8 cellular contexts compared by ENCODE assay signal in the genomic region with DNA sequence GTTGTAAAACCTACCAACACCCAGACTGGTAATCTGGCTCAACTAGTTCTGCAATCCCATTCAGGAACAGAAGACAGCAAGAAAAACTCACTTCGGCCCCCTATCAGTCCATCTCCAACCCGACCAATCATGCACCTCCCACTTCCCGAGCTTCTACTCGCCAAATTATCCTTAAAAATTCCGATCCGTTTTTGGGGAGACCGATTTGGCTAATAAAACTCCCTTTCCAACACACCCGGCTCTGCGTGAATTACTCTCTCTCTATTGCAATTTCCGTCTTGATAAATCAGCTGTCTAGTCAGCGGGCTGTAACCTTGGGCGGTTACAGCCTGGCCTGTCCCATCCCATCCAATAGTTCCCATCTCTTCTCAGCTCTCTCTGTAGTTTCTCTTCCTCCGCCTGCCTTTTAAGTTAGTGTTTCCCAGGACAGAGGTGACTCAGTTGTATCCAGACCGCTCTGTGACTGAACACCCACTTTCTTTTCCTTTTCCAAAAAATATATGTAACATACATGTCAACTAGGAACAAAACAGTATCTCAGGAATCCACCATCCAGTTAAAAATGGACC. TPM values are rescaled to one million over a fixed set of nuclear protein-coding genes. Genes with fewer than 3 reads are reported as not detected.
A peak's percentile ranks its signal among the peaks of the same experiment; 100 is the strongest.
DNase-seq lines count a peak whose midpoint lies in the region; ATAC-seq and TF ChIP-seq lines count a peak whose summit lies in the region.

No MANE protein-coding gene starts in this region.

- peak overlapping the region; percentile 22 for H3K27ac ChIP-seq in H9 (ENCODE audit: insufficient read length, low read depth, low read length)
- H3K27ac ChIP-seq in heart left ventricle: peak overlapping the region; percentile 83 to 98 (median 95)
- H3K27ac ChIP-seq in prostate gland: peak overlapping the region; percentile 84 to 89

- DNase-seq in NCI-H510A treated with DMSO at 0.1 percent for 48 hours (lab: John Stamatoyannopoulos, UW) (peak; percentile 19), NCI-H510A (lab: John Stamatoyannopoulos, UW) (no peak), H9 (no peak), NB4 (ENCODE audit: low read depth) (peak; percentile 71), heart left ventricle (peak in 3 of 5 donors; percentile 11 to 41 (median 38)), prostate gland (ENCODE audit: low spot score) (no peak), D341Med (ENCODE audit: low spot score) (no peak)
- DNase-seq in activated naive CD8-positive, alpha-beta T cell treated with anti-CD3 and anti-CD28 coated beads, Interleukin-2, amount 50 U/mL, for 24 hours: peak; percentile 16

- no peak overlapping the region for H2AFZ ChIP-seq in H9 (ENCODE audit: low read length)

- no peak for TF ChIP-seq CTCF in H9 (conservative IDR thresholded peaks at IDR 0.05)
- no peak for TF ChIP-seq CTCF in NB4 (IDR thresholded peaks at IDR 0.05; ENCODE audit: low read depth, low read length)
- no peak for TF ChIP-seq CTCF in heart left ventricle (IDR thresholded peaks at IDR 0.05)
- TF ChIP-seq CTCF in prostate gland (IDR thresholded peaks at IDR 0.05): no peak

- no peak overlapping the region for H3K23ac ChIP-seq in H9 (ENCODE audit: insufficient read length, low read depth, low read length)

- H3K4me1 ChIP-seq in H9 (ENCODE audit: insufficient read depth, low read length): no peaks in the 10 kb centered on the region; the same call in 1 of the 2 replicates
- peaks cover 0 to 56% (median 30%) of the 10 kb centered on the region in 12 donors for H3K4me1 ChIP-seq in heart left ventricle
- H3K4me1 ChIP-seq in prostate gland (replicated peaks): peaks cover 7% of the 10 kb centered on the region

- H3K27me3 ChIP-seq in H9 (ENCODE audit: insufficient read depth, low read length): no peaks in the 10 kb centered on the region
- H3K27me3 ChIP-seq in heart left ventricle: no peaks in the 10 kb centered on the region
- no peaks in the 10 kb centered on the region for H3K27me3 ChIP-seq in prostate gland (replicated peaks; ENCODE audit: insufficient read depth)

- H4K5ac ChIP-seq in H9 (ENCODE audit: insufficient read length, low read depth, low read length): peak overlapping the region; percentile 37

- H3K4me2 ChIP-seq in H9 (ENCODE audit: insufficient read depth, insufficient read length, low read length): peak overlapping the region; percentile 95

- H3K56ac ChIP-seq in H9 (ENCODE audit: insufficient read length, low read depth, low read length): no peak overlapping the region

- H2BK20ac ChIP-seq in H9 (ENCODE audit: low read depth, low read length, poor library complexity, severe bottlenecking): no peak overlapping the region

- H3K36me3 ChIP-seq in heart left ventricle: peaks cover 0 to 22% (median 0%) of the 10 kb centered on the region in 9 donors
- no peaks in the 10 kb centered on the region for H3K36me3 ChIP-seq in prostate gland

- peaks cover 13% of the 10 kb centered on the region for H3K23me2 ChIP-seq in H9 (ENCODE audit: insufficient read length, low read depth, low read length, poor library complexity, severe bottlenecking)

- H2BK5ac ChIP-seq in H9 (ENCODE audit: insufficient read length, low read length): peak overlapping the region; percentile 43

- H3K4ac ChIP-seq in H9 (ENCODE audit: low read depth, low read length): no peak overlapping the region; the same call in 1 of the 2 replicates

- peaks cover 11% of the 10 kb centered on the region; the same call in 1 of the 2 replicates for H3K79me2 ChIP-seq in H9 (ENCODE audit: insufficient read depth, low read length)

- peak overlapping the region; percentile 65 for H2BK120ac ChIP-seq in H9 (ENCODE audit: low read depth, low read length, poor library complexity, severe bottlenecking)

- no peak for TF ChIP-seq POLR2A in NB4 (IDR thresholded peaks at IDR 0.05; ENCODE audit: extremely low read depth, insufficient read length)
- no peak for TF ChIP-seq POLR2A in heart left ventricle (IDR thresholded peaks at IDR 0.05)
- no peak for TF ChIP-seq POLR2A in prostate gland (IDR thresholded peaks at IDR 0.05)

- intact Hi-C loops in heart left ventricle (cut with DNase I) (no loop called here), prostate gland (cut with DNase I) (no loop called here)

- peak overlapping the region; percentile 84 for H3K18ac ChIP-seq in H9 (ENCODE audit: insufficient read length, low read depth, low read length)

- no peak overlapping the region for H4K8ac ChIP-seq in H9 (replicated peaks; ENCODE audit: insufficient read length, low read depth, low read length)

- H3K27me3 Mint-ChIP-seq in H9 (ENCODE audit: low read depth): peaks cover 16% of the 10 kb centered on the region
- H3K27me3 Mint-ChIP-seq in activated naive CD8-positive, alpha-beta T cell treated with anti-CD3 and anti-CD28 coated beads, Interleukin-2, amount 50 U/mL, for 24 hours: peaks cover 3% of the 10 kb centered on the region

- H3K9me3 Mint-ChIP-seq in H9: no peaks in the 10 kb centered on the region
- H3K9me3 Mint-ChIP-seq in activated naive CD8-positive, alpha-beta T cell treated with anti-CD3 and anti-CD28 coated beads, Interleukin-2, amount 50 U/mL, for 24 hours: no peaks in the 10 kb centered on the region

- no peak overlapping the region for H2AK5ac ChIP-seq in H9 (ENCODE audit: insufficient read length, low read length)

- peak overlapping the region; percentile 86 to 90 for H3K4me3 Mint-ChIP-seq in H9
- H3K4me3 Mint-ChIP-seq in activated naive CD8-positive, alpha-beta T cell treated with anti-CD3 and anti-CD28 coated beads, Interleukin-2, amount 50 U/mL, for 24 hours: peak overlapping the region; percentile 97

- H3K14ac ChIP-seq in H9 (ENCODE audit: insufficient read depth, low read length): peak overlapping the region; percentile 87; the same call in 1 of the 2 replicates

- H3K9me3 ChIP-seq in H9 (ENCODE audit: control insufficient read depth, low read depth, low read length) (no peaks in the 10 kb centered on the region), heart left ventricle (no peaks in the 10 kb centered on the region), prostate gland (no peaks in the 10 kb centered on the region)

- no peak overlapping the region for H2BK15ac ChIP-seq in H9 (ENCODE audit: low read depth, low read length)

- H3K27ac Mint-ChIP-seq in H9: peak overlapping the region; percentile 93 to 99 (median 97)
- H3K27ac Mint-ChIP-seq in activated naive CD8-positive, alpha-beta T cell treated with anti-CD3 and anti-CD28 coated beads, Interleukin-2, amount 50 U/mL, for 24 hours: peak overlapping the region; percentile 98

- H3K4me3 ChIP-seq in NB4 (ENCODE audit: low read depth, low read length) (peak overlapping the region; percentile 98), heart left ventricle (peak overlapping the region; percentile 40 to 92 (median 76)), prostate gland (peak overlapping the region; percentile 74 to 91)

- peaks cover 7% of the 10 kb centered on the region for H3K79me1 ChIP-seq in H9 (ENCODE audit: insufficient read depth, low read depth, low read length, poor library complexity, severe bottlenecking)

- peaks cover 32 to 36% of the 10 kb centered on the region in 2 experiments for H3K4me1 Mint-ChIP-seq in H9
- peaks cover 69% of the 10 kb centered on the region for H3K4me1 Mint-ChIP-seq in activated naive CD8-positive, alpha-beta T cell treated with anti-CD3 and anti-CD28 coated beads, Interleukin-2, amount 50 U/mL, for 24 hours

- H3K36me3 Mint-ChIP-seq in H9 (ENCODE audit: insufficient read depth in 1 of 3, low read depth in 3 of 3): peaks cover 2 to 12% (median 8%) of the 10 kb centered on the region in 3 experiments; a peak in 5 of 7 replicates
- peaks cover 16% of the 10 kb centered on the region for H3K36me3 Mint-ChIP-seq in activated naive CD8-positive, alpha-beta T cell treated with anti-CD3 and anti-CD28 coated beads, Interleukin-2, amount 50 U/mL, for 24 hours (ENCODE audit: low read depth)

- no CpG with 5 or more reads among the region's 14 CpGs for WGBS in H9 (ENCODE audit: extremely low coverage, insufficient read length, low lambda C conversion rate)
- WGBS in heart left ventricle, 4 donors: 1% methylated on average over 14 of the region's 14 CpGs
- WGBS in prostate gland: under 1% methylated on average over 14 of the region's 14 CpGs

- H3K9ac ChIP-seq in H9 (ENCODE audit: extremely low read depth, insufficient read length, low read length): peak overlapping the region; percentile 96

- peak overlapping the region; percentile 42 for H3T11ph ChIP-seq in H9 (ENCODE audit: low read length)

- H4K20me1 ChIP-seq in H9 (ENCODE audit: control insufficient read depth, insufficient read depth, insufficient read length): no peaks in the 10 kb centered on the region

- ATAC-seq in activated naive CD8-positive, alpha-beta T cell treated with anti-CD3 and anti-CD28 coated beads, Interleukin-2, amount 50 U/mL, for 24 hours: peak; percentile 42
- peak; percentile 53 to 76 (median 58) for ATAC-seq in heart left ventricle

- H2BK12ac ChIP-seq in H9 (ENCODE audit: insufficient read length, low read depth, low read length): no peak overlapping the region

- H4K91ac ChIP-seq in H9 (ENCODE audit: insufficient read length, low read depth, low read length): no peak overlapping the region

RNA-seq across cellular contexts. Expression of gene ACAD9, which starts 0.8 kb away (rescaled TPM):
- total RNA-seq in H9 (2021) (37.6 and 43.1 TPM in 2 replicates), heart left ventricle (10 to 100 TPM; 29.9 to 44.9 (median 36.7) TPM), prostate gland (10 to 100 TPM; 39.3 to 66.5 TPM)
- 10 to 100 TPM; 24.6 to 25.8 TPM for polyA plus RNA-seq in heart left ventricle

Comparison
In these comparisons a context has a peak if more than half of its experiments do, and no peak if none do; other contexts are left out.
1. DNase-seq: peak in NCI-H510A treated with DMSO at 0.1 percent for 48 hours (single experiment), NB4 (single experiment), activated naive CD8-positive, alpha-beta T cell treated with anti-CD3 and anti-CD28 coated beads, Interleukin-2, amount 50 U/mL, for 24 hours (single experiment) and heart left ventricle (3 of 5); none in NCI-H510A (single experiment), H9 (single experiment), prostate gland (single experiment) and D341Med (single experiment).
2. H3K27ac ChIP-seq: peak in every context shown above with its lines; median percentile 95 in heart left ventricle; 86 in prostate gland; 22 in H9.
3. Peak in every context shown above with its lines, with median percentiles within 50 percentile points of each other: H3K4me3 ChIP-seq.